ENCODE assay signal across 1 cellular context in the genomic region with DNA sequence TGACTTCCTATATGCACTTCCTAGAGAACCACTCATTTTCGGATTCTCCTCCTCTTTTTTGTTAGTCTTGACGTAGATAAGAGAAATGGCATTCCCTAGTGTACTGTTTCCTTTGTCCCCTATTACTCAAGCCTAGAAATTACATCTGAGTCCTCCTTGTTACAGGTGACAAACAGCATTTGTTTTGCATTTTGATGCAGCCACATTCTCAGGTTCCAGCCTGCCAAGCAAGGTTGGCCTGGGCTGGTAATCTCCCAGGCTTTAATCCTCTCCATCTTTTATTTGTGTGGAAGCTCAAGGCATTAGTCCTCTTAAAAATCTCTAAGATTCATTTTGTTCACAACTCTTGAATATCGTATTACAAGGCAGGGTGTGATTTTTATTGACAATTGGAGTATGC.
TF ChIP-seq lines count a peak whose summit lies in the region.

No MANE protein-coding gene starts in this region.

TF ChIP-seq in GM23338, 12 proteins besides CTCF, POLR2A, EP300 and RAD21 (continued from another document):
- TF ChIP-seq, protein P1, sequence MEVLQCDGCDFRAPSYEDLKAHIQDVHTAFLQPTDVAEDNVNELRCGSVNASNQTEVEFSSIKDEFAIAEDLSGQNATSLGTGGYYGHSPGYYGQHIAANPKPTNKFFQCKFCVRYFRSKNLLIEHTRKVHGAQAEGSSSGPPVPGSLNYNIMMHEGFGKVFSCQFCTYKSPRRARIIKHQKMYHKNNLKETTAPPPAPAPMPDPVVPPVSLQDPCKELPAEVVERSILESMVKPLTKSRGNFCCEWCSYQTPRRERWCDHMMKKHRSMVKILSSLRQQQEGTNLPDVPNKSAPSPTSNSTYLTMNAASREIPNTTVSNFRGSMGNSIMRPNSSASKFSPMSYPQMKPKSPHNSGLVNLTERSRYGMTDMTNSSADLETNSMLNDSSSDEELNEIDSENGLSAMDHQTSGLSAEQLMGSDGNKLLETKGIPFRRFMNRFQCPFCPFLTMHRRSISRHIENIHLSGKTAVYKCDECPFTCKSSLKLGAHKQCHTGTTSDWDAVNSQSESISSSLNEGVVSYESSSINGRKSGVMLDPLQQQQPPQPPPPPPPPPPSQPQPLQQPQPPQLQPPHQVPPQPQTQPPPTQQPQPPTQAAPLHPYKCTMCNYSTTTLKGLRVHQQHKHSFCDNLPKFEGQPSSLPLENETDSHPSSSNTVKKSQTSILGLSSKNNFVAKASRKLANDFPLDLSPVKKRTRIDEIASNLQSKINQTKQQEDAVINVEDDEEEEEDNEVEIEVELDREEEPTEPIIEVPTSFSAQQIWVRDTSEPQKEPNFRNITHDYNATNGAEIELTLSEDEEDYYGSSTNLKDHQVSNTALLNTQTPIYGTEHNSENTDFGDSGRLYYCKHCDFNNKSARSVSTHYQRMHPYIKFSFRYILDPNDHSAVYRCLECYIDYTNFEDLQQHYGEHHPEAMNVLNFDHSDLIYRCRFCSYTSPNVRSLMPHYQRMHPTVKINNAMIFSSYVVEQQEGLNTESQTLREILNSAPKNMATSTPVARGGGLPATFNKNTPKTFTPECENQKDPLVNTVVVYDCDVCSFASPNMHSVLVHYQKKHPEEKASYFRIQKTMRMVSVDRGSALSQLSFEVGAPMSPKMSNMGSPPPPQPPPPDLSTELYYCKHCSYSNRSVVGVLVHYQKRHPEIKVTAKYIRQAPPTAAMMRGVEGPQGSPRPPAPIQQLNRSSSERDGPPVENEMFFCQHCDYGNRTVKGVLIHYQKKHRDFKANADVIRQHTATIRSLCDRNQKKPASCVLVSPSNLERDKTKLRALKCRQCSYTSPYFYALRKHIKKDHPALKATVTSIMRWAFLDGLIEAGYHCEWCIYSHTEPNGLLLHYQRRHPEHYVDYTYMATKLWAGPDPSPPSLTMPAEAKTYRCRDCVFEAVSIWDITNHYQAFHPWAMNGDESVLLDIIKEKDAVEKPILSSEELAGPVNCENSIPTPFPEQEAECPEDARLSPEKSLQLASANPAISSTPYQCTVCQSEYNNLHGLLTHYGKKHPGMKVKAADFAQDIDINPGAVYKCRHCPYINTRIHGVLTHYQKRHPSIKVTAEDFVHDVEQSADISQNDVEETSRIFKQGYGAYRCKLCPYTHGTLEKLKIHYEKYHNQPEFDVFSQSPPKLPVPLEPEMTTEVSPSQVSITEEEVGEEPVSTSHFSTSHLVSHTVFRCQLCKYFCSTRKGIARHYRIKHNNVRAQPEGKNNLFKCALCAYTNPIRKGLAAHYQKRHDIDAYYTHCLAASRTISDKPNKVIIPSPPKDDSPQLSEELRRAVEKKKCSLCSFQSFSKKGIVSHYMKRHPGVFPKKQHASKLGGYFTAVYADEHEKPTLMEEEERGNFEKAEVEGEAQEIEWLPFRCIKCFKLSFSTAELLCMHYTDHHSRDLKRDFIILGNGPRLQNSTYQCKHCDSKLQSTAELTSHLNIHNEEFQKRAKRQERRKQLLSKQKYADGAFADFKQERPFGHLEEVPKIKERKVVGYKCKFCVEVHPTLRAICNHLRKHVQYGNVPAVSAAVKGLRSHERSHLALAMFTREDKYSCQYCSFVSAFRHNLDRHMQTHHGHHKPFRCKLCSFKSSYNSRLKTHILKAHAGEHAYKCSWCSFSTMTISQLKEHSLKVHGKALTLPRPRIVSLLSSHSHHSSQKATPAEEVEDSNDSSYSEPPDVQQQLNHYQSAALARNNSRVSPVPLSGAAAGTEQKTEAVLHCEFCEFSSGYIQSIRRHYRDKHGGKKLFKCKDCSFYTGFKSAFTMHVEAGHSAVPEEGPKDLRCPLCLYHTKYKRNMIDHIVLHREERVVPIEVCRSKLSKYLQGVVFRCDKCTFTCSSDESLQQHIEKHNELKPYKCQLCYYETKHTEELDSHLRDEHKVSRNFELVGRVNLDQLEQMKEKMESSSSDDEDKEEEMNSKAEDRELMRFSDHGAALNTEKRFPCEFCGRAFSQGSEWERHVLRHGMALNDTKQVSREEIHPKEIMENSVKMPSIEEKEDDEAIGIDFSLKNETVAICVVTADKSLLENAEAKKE (CRISPR knock-in tag; IDR thresholded peaks at IDR 0.05): no peak
- no peak for TF ChIP-seq STAT1 (IDR thresholded peaks at IDR 0.05; ENCODE audit: unreplicated experiment)
- no peak for TF ChIP-seq ZNF114 (CRISPR knock-in tag; IDR thresholded peaks at IDR 0.05)
- TF ChIP-seq, protein P2, sequence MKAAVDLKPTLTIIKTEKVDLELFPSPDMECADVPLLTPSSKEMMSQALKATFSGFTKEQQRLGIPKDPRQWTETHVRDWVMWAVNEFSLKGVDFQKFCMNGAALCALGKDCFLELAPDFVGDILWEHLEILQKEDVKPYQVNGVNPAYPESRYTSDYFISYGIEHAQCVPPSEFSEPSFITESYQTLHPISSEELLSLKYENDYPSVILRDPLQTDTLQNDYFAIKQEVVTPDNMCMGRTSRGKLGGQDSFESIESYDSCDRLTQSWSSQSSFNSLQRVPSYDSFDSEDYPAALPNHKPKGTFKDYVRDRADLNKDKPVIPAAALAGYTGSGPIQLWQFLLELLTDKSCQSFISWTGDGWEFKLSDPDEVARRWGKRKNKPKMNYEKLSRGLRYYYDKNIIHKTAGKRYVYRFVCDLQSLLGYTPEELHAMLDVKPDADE (IDR thresholded peaks at IDR 0.05): no peak
- TF ChIP-seq EZH2 (IDR thresholded peaks at IDR 0.05; ENCODE audit: low read depth, unreplicated experiment): no peak
- TF ChIP-seq CREB1 (CRISPR knock-in tag; IDR thresholded peaks at IDR 0.05; ENCODE audit: low read depth): no peak
- no peak for TF ChIP-seq ZNF331 (CRISPR knock-in tag; IDR thresholded peaks at IDR 0.05; ENCODE audit: low read depth)
- TF ChIP-seq POLR2AphosphoS5 (IDR thresholded peaks at IDR 0.05; ENCODE audit: low read depth): no peak
- TF ChIP-seq REST (IDR thresholded peaks at IDR 0.05; ENCODE audit: unreplicated experiment): no peak
- TF ChIP-seq NANOG (IDR thresholded peaks at IDR 0.05; ENCODE audit: borderline replicate concordance): no peak
